ENCODE assay signal across 1 cellular context in genomic region chr4:83501671-83502070, GRCh38. TPM values are rescaled to one million over a fixed set of nuclear protein-coding genes. Genes with fewer than 3 reads are reported as not detected.
"Had no signal": no experiment of that assay in that cellular context is flagged by ENCODE, and none has a peak within 500 bp of the region (broad histone marks: within the 10 kb centered on the region; RNA-seq: fewer than 3 reads in every experiment).

No MANE protein-coding gene starts in this region.

RNA-seq across cellular contexts. Expression of gene GPAT3, which starts 34.2 kb away (rescaled TPM):
- total RNA-seq: frontal cortex had no signal
